In the genomic region with DNA sequence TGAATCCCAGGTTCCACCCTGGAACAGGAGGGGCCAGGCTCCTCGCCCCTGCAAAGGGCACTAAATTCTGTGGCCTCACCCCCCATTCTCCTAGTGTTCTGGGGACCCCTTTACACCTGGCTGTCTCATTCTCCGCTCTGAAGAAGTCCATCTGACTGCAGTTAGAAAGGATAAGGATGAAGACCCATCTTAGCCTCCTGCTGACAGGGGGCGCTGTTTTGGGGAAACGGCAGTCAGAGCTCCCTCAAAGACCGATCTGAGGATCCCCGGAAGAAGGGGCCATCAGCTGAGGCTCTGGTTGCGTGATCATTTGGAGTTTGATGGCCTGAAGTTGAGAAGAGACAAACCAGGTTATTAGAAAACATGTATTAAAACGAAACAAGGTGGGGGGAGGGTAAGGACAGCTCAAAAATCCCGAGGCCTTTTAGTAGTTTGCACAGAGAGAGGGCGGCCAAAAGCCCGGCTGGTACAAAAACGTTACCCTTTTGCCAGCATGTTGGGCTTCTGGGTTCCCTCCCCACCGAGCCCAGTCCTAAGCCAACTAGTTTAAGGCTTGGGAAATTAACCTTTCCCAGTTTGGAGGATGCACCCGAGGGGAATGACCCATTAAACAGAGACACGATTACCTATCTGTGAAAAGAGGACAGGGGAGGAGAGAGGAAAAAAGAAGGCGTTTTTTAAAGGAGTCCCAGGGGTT, we compare ENCODE assay signal across 11 cellular contexts.
DNase-seq lines count a peak whose midpoint lies in the region; ATAC-seq and TF ChIP-seq lines count a peak whose summit lies in the region.
"Had no signal": no experiment of that assay in that cellular context is flagged by ENCODE, and none has a peak within 500 bp of the region (broad histone marks: within the 10 kb centered on the region; RNA-seq: fewer than 3 reads in every experiment).

No MANE protein-coding gene starts in this region.

- TF ChIP-seq CTCF in MM.1S (IDR thresholded peaks at IDR 0.05; ENCODE audit: low read length) = 0 out of 2 replicates have a peak, but pooled peaks have one; percentile 11
- TF ChIP-seq CTCF in chondrocyte (IDR thresholded peaks at IDR 0.05) = peak; percentile 40
- peak; percentile 11 for TF ChIP-seq CTCF in smooth muscle cell (IDR thresholded peaks at IDR 0.05; ENCODE audit: borderline replicate concordance, insufficient read depth, poor library complexity, severe bottlenecking)

- WGBS in smooth muscle cell (ENCODE audit: low lambda C conversion rate) = 81% methylated on average over 16 of the region's 16 CpGs

- H2AFZ ChIP-seq in MM.1S (ENCODE audit: low read length) (no peak overlapping the region), smooth muscle cell (ENCODE audit: low read depth) (no peak overlapping the region)

- H3F3A ChIP-seq in MM.1S (ENCODE audit: insufficient read depth, low read length) (no peaks in the 10 kb centered on the region), smooth muscle cell (ENCODE audit: low read depth) (no peaks in the 10 kb centered on the region)

- no peak overlapping the region for H3K9ac ChIP-seq in MM.1S (ENCODE audit: low read length)
- no peak overlapping the region for H3K9ac ChIP-seq in smooth muscle cell (ENCODE audit: low read depth)

- no peaks in the 10 kb centered on the region for H3K9me2 ChIP-seq in MM.1S (replicated peaks; ENCODE audit: insufficient read depth, low read length)

- H3K4me1 ChIP-seq in MM.1S (ENCODE audit: low read length) (no peaks in the 10 kb centered on the region), smooth muscle cell (ENCODE audit: low read depth) (peaks cover 8% of the 10 kb centered on the region)
- H3K4me1 ChIP-seq: gastrocnemius medialis, Peyer's patch had no signal

- H3K27ac ChIP-seq in MM.1S (ENCODE audit: low read length) = no peak overlapping the region
- no peak overlapping the region for H3K27ac ChIP-seq in smooth muscle cell (ENCODE audit: low read depth)
- H3K27ac ChIP-seq: gastrocnemius medialis, Peyer's patch had no signal

- H3K4me2 ChIP-seq in MM.1S (ENCODE audit: low read depth, low read length) = no peak overlapping the region
- no peak overlapping the region for H3K4me2 ChIP-seq in smooth muscle cell

- H3K27me3 ChIP-seq in MM.1S (replicated peaks; ENCODE audit: insufficient read depth, low read length) (no peaks in the 10 kb centered on the region), smooth muscle cell (ENCODE audit: low read depth) (no peaks in the 10 kb centered on the region)
- H3K27me3 ChIP-seq: gastrocnemius medialis, Peyer's patch had no signal

- H3K9me3 ChIP-seq in MM.1S (replicated peaks; ENCODE audit: insufficient read depth, low read length) = no peaks in the 10 kb centered on the region
- no peaks in the 10 kb centered on the region for H3K9me3 ChIP-seq in smooth muscle cell (replicated peaks; ENCODE audit: low read depth)
- H3K9me3 ChIP-seq: gastrocnemius medialis, Peyer's patch had no signal

- H3K4me3 Mint-ChIP-seq in activated naive CD8-positive, alpha-beta T cell treated with anti-CD3 and anti-CD28 coated beads for 36 hours = no peak overlapping the region
- H3K4me3 Mint-ChIP-seq in activated naive CD8-positive, alpha-beta T cell treated with anti-CD3 and anti-CD28 coated beads, Interleukin-2, amount 50 U/mL, for 24 hours = no peak overlapping the region
- no peak overlapping the region for H3K4me3 Mint-ChIP-seq in chondrocyte (ENCODE audit: unreplicated experiment)
- H3K4me3 Mint-ChIP-seq: CD4-positive, alpha-beta memory T cell had no signal

- H3K27me3 Mint-ChIP-seq in activated naive CD8-positive, alpha-beta T cell treated with anti-CD3 and anti-CD28 coated beads for 36 hours = no peaks in the 10 kb centered on the region
- no peaks in the 10 kb centered on the region for H3K27me3 Mint-ChIP-seq in activated naive CD8-positive, alpha-beta T cell treated with anti-CD3 and anti-CD28 coated beads, Interleukin-2, amount 50 U/mL, for 24 hours
- peaks cover 10% of the 10 kb centered on the region for H3K27me3 Mint-ChIP-seq in chondrocyte (ENCODE audit: low read depth)

- no peaks in the 10 kb centered on the region for H3K36me3 Mint-ChIP-seq in activated naive CD8-positive, alpha-beta T cell treated with anti-CD3 and anti-CD28 coated beads for 36 hours
- no peaks in the 10 kb centered on the region for H3K36me3 Mint-ChIP-seq in activated naive CD8-positive, alpha-beta T cell treated with anti-CD3 and anti-CD28 coated beads, Interleukin-2, amount 50 U/mL, for 24 hours (ENCODE audit: low read depth)
- peaks cover 1% of the 10 kb centered on the region for H3K36me3 Mint-ChIP-seq in chondrocyte (ENCODE audit: low read depth)
- H3K36me3 Mint-ChIP-seq: CD4-positive, alpha-beta memory T cell had no signal

- H3K27ac Mint-ChIP-seq in activated naive CD8-positive, alpha-beta T cell treated with anti-CD3 and anti-CD28 coated beads for 36 hours = no peak overlapping the region
- H3K27ac Mint-ChIP-seq in activated naive CD8-positive, alpha-beta T cell treated with anti-CD3 and anti-CD28 coated beads, Interleukin-2, amount 50 U/mL, for 24 hours = no peak overlapping the region
- H3K27ac Mint-ChIP-seq in chondrocyte (ENCODE audit: unreplicated experiment) = no peak overlapping the region

- H3K79me2 ChIP-seq in MM.1S (ENCODE audit: low read length) (no peaks in the 10 kb centered on the region), smooth muscle cell (ENCODE audit: low read depth) (no peaks in the 10 kb centered on the region)

- no peaks in the 10 kb centered on the region for H3K9me3 Mint-ChIP-seq in activated naive CD8-positive, alpha-beta T cell treated with anti-CD3 and anti-CD28 coated beads for 36 hours
- H3K9me3 Mint-ChIP-seq in activated naive CD8-positive, alpha-beta T cell treated with anti-CD3 and anti-CD28 coated beads, Interleukin-2, amount 50 U/mL, for 24 hours = no peaks in the 10 kb centered on the region
- no peaks in the 10 kb centered on the region for H3K9me3 Mint-ChIP-seq in chondrocyte (ENCODE audit: low read depth)

- ATAC-seq in activated naive CD8-positive, alpha-beta T cell treated with anti-CD3 and anti-CD28 coated beads, Interleukin-2, amount 50 U/mL, for 24 hours = no peak
- ATAC-seq in HG02840 (IDR thresholded peaks at IDR 0.05; ENCODE audit: low FRiP score, unreplicated experiment) (no peak), HG03280 (IDR thresholded peaks at IDR 0.05; ENCODE audit: unreplicated experiment) (no peak)
- ATAC-seq: gastrocnemius medialis had no signal

- peak; percentile 2 for DNase-seq in activated naive CD8-positive, alpha-beta T cell treated with anti-CD3 and anti-CD28 coated beads for 36 hours
- DNase-seq in activated naive CD8-positive, alpha-beta T cell treated with anti-CD3 and anti-CD28 coated beads, Interleukin-2, amount 50 U/mL, for 24 hours = no peak
- no peak for DNase-seq in MM.1S
- no peak for DNase-seq in chondrocyte (ENCODE audit: low spot score)
- no peak for DNase-seq in smooth muscle cell (lab: John Stamatoyannopoulos, UW; ENCODE audit: unreplicated experiment)
- DNase-seq in effector CD8-positive, alpha-beta T cell (lab: John Stamatoyannopoulos, UW) = no peak
- DNase-seq: CD4-positive, alpha-beta memory T cell; gastrocnemius medialis; Peyer's patch had no signal

- H3K36me3 ChIP-seq in MM.1S (replicated peaks; ENCODE audit: insufficient read depth, low read length) (no peaks in the 10 kb centered on the region), smooth muscle cell (ENCODE audit: low read depth) (no peaks in the 10 kb centered on the region)
- H3K36me3 ChIP-seq: gastrocnemius medialis, Peyer's patch had no signal

- H3K4me3 ChIP-seq in MM.1S (ENCODE audit: low read length) (no peak overlapping the region), smooth muscle cell (no peak overlapping the region)
- H3K4me3 ChIP-seq: gastrocnemius medialis, Peyer's patch had no signal

- H4K20me1 ChIP-seq in MM.1S (ENCODE audit: insufficient read depth, low read length) (no peaks in the 10 kb centered on the region), smooth muscle cell (ENCODE audit: low read depth) (no peaks in the 10 kb centered on the region)

- no peaks in the 10 kb centered on the region for H3K4me1 Mint-ChIP-seq in activated naive CD8-positive, alpha-beta T cell treated with anti-CD3 and anti-CD28 coated beads for 36 hours
- no peaks in the 10 kb centered on the region for H3K4me1 Mint-ChIP-seq in activated naive CD8-positive, alpha-beta T cell treated with anti-CD3 and anti-CD28 coated beads, Interleukin-2, amount 50 U/mL, for 24 hours
- H3K4me1 Mint-ChIP-seq in chondrocyte (ENCODE audit: low read depth) = peaks cover 16% of the 10 kb centered on the region
- H3K4me1 Mint-ChIP-seq: CD4-positive, alpha-beta memory T cell had no signal
